ENCODE assay signal across 26 cellular contexts in the genomic region with DNA sequence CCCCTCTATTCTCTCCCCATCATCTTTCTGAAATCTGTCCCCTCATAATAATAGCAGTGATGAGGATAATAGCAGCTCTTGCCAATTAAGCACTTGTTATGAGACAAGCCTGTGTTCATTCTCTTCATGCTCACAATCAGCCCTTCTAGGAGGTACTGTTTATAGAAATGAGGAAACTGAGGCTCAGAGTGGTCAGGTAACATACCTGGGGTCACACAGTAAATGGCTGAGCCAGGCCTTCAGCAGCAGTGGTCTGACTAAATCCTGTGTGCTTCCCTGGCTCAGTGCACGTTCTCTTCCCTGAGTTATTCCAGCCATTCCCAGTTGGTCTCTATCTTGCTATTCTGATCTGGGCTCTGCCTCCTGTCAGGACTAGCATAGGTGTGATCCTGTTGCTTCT. TPM values are rescaled to one million over a fixed set of nuclear protein-coding genes. Genes with fewer than 3 reads are reported as not detected.
"Had no signal": no experiment of that assay in that cellular context is flagged by ENCODE, and none has a peak within 500 bp of the region (broad histone marks: within the 10 kb centered on the region; RNA-seq: fewer than 3 reads in every experiment).

No MANE protein-coding gene starts in this region.

- H3K9me3 Mint-ChIP-seq: activated B cell treated with CpG ODN at 0.5 μM for 24 hours; activated CD4-positive, alpha-beta memory T cell treated with anti-CD3 and anti-CD28 coated beads for 36 hours; activated CD4-positive, alpha-beta T cell treated with anti-CD3 and anti-CD28 coated beads, Interleukin-2, amount 10 ng/mL, durations not matched to agents 7 days and 5 days; activated T-cell treated with anti-CD3 and anti-CD28 coated beads, Interleukin-2, amount 50 U/mL, for 4 hours had no signal

- H3K27me3 Mint-ChIP-seq: activated B cell treated with CpG ODN at 0.5 μM for 24 hours; activated CD4-positive, alpha-beta memory T cell treated with anti-CD3 and anti-CD28 coated beads for 36 hours; activated CD4-positive, alpha-beta T cell treated with anti-CD3 and anti-CD28 coated beads, Interleukin-2, amount 10 ng/mL, durations not matched to agents 7 days and 5 days; activated naive CD8-positive, alpha-beta T cell; T-helper 17 cell had no signal

- H3K27ac ChIP-seq: adrenal gland, breast epithelium, Peyer's patch had no signal

- H3K36me3 Mint-ChIP-seq: activated naive CD8-positive, alpha-beta T cell had no signal

- H3K27me3 ChIP-seq: adrenal gland, breast epithelium, MG63, Peyer's patch had no signal

- H3K4me3 Mint-ChIP-seq: activated B cell treated with CpG ODN at 0.5 μM for 24 hours; activated CD4-positive, alpha-beta memory T cell treated with anti-CD3 and anti-CD28 coated beads for 36 hours; activated CD4-positive, alpha-beta T cell treated with anti-CD3 and anti-CD28 coated beads, Interleukin-2, amount 10 ng/mL, durations not matched to agents 7 days and 5 days; activated naive CD8-positive, alpha-beta T cell; activated T-cell treated with anti-CD3 and anti-CD28 coated beads, Interleukin-2, amount 50 U/mL, for 4 hours had no signal

- H3K4me3 ChIP-seq: adrenal gland, breast epithelium, MG63, Peyer's patch had no signal

- H3K9me3 ChIP-seq: adrenal gland, breast epithelium, MG63, Peyer's patch had no signal

- H3K27ac Mint-ChIP-seq: activated B cell treated with CpG ODN at 0.5 μM for 24 hours; activated CD4-positive, alpha-beta memory T cell treated with anti-CD3 and anti-CD28 coated beads for 36 hours; activated CD4-positive, alpha-beta T cell treated with anti-CD3 and anti-CD28 coated beads, Interleukin-2, amount 10 ng/mL, durations not matched to agents 7 days and 5 days; activated naive CD8-positive, alpha-beta T cell; T-helper 17 cell had no signal

- ATAC-seq: activated T-cell treated with anti-CD3 and anti-CD28 coated beads, Interleukin-2, amount 50 U/mL, for 4 hours; T-helper 17 cell had no signal

- DNase-seq: activated B cell treated with CpG ODN at 0.5 μM for 24 hours; activated CD4-positive, alpha-beta memory T cell treated with anti-CD3 and anti-CD28 coated beads for 36 hours; activated CD4-positive, alpha-beta T cell treated with anti-CD3 and anti-CD28 coated beads for 1 hour; activated CD4-positive, alpha-beta T cell treated with anti-CD3 and anti-CD28 coated beads, Interleukin-2, amount 10 ng/mL, durations not matched to agents 7 days and 5 days; activated CD8-positive, alpha-beta memory T cell treated with anti-CD3 and anti-CD28 coated beads for 24 hours; activated effector memory CD4-positive, alpha-beta T cell treated with anti-CD3 and anti-CD28 coated beads, Interleukin-2, amount 50 U/mL, for 16 hours; activated naive CD4-positive, alpha-beta T cell treated with Interleukin-2 at 50 U/mL for 16 hours; activated T-cell treated with anti-CD3 and anti-CD28 coated beads, Interleukin-2, amount 50 U/mL, for 4 hours; adrenal gland; anterior cingulate cortex; caudate nucleus; MG63; MV-4-11; NCI-H1092 treated with DMSO at 0.1 percent for 48 hours; NCI-H1417 treated with DMSO at 0.1 percent for 48 hours; NCI-H1694; NCI-H2029; NCI-H345; NCI-H510A; NCI-H69; Peyer's patch; SHP77 treated with DMSO at 0.1 percent for 48 hours; T-helper 17 cell; T1000 had no signal

RNA-seq across cellular contexts. Expression of gene CNIH2, which starts 3.8 kb away (rescaled TPM):
- total RNA-seq: Peyer's patch had no signal

RNA-seq across cellular contexts. Expression of gene TMEM151A, which starts 17.5 kb away (rescaled TPM):
- total RNA-seq: activated B cell treated with CpG ODN at 0.5 μM for 24 hours; activated CD4-positive, alpha-beta memory T cell treated with anti-CD3 and anti-CD28 coated beads for 36 hours; activated CD4-positive, alpha-beta T cell treated with anti-CD3 and anti-CD28 coated beads, Interleukin-2, amount 10 ng/mL, durations not matched to agents 7 days and 5 days had no signal
